ENCODE assay signal across 28 cellular contexts in genomic region chr1:164071288-164071687, GRCh38.
DNase-seq lines count a peak whose midpoint lies in the region; ATAC-seq, FAIRE-seq and TF ChIP-seq lines count a peak whose summit lies in the region.
"Had no signal": no experiment of that assay in that cellular context is flagged by ENCODE, and none has a peak within 500 bp of the region (broad histone marks: within the 10 kb centered on the region; RNA-seq: fewer than 3 reads in every experiment).

No MANE protein-coding gene starts in this region.

- no peak for FAIRE-seq in K562 (lab: Jason Lieb, UNC)
- FAIRE-seq: A204.1, GM12878, GM12892, GM18507, GM19239 had no signal

- H2AFZ ChIP-seq in K562 (ENCODE audit: low read depth, low read length) = no peak overlapping the region

- H3K9me1 ChIP-seq in K562 (ENCODE audit: control insufficient read depth, insufficient read depth, low read length) = no peaks in the 10 kb centered on the region

- in situ Hi-C loops in K562 (cut with MboI) = no loop called here

- H3K4me3 ChIP-seq in HEK293 (ENCODE audit: low read depth, low read length) = no peak overlapping the region
- no peak overlapping the region for H3K4me3 ChIP-seq in K562
- H3K4me3 ChIP-seq: BLaER1, GM12878 had no signal

- BruUV-seq in K562 (replicated peaks; lab: Mats Ljungman, UMichigan) = no TSS peak

- 0% methylated on average over 2 of the region's 2 CpGs for WGBS in K562 (ENCODE audit: insufficient coverage, low coverage, missing lambda C conversion rate)

- POLR2A ChIA-PET in HEK293 (lab: Yijun Ruan, JAX) = no interaction called here
- POLR2A ChIA-PET in WTC11 (lab: Charles Lee) = no interaction called here
- POLR2A ChIA-PET in K562 (lab: Yijun Ruan, JAX) = no interaction called here

- H3K9ac ChIP-seq in K562 (ENCODE audit: insufficient read depth in 1 of 2, low read depth in 2 of 2, low read length in 2 of 2) = no peak overlapping the region
- H3K9ac ChIP-seq: BLaER1 had no signal

- peaks cover 36% of the 10 kb centered on the region for H3K36me3 Mint-ChIP-seq in WTC11
- H3K36me3 Mint-ChIP-seq: CD14-positive monocyte; CD8-positive, alpha-beta T cell had no signal

- TF ChIP-seq POLR2A in K562 (conservative IDR thresholded peaks at IDR 0.05) = no peak

- H3K4me1 Mint-ChIP-seq in WTC11 = no peaks in the 10 kb centered on the region
- H3K4me1 Mint-ChIP-seq: CD14-positive monocyte had no signal

- H4K20me1 ChIP-seq in K562 (replicated peaks; ENCODE audit: control insufficient read depth, insufficient read depth, low read length) = no peaks in the 10 kb centered on the region
- H4K20me1 ChIP-seq: BLaER1 had no signal

- H3K36me3 ChIP-seq in HEK293 (ENCODE audit: control insufficient read depth in 2 of 2, insufficient read depth in 1 of 2, low read length in 2 of 2) = no peaks in the 10 kb centered on the region
- no peaks in the 10 kb centered on the region for H3K36me3 ChIP-seq in K562 (ENCODE audit: control insufficient read depth, insufficient read depth, low read length)
- H3K36me3 ChIP-seq: BE2C, BLaER1 had no signal

- H3K27me3 Mint-ChIP-seq in WTC11 (ENCODE audit: low read depth) = no peaks in the 10 kb centered on the region; the same call in 1 of the 2 replicates
- H3K27me3 Mint-ChIP-seq: CD4-positive, alpha-beta T cell had no signal

- H3K4me1 ChIP-seq in HEK293 (ENCODE audit: control insufficient read depth, insufficient read depth, low read length) (no peaks in the 10 kb centered on the region), K562 (replicated peaks in 1 of 2; ENCODE audit: control insufficient read depth in 2 of 2, insufficient read depth in 2 of 2, low read length in 2 of 2) (no peaks in the 10 kb centered on the region)
- H3K4me1 ChIP-seq: BE2C, BLaER1, Caco-2 had no signal

- no peaks in the 10 kb centered on the region for H3K79me2 ChIP-seq in K562 (ENCODE audit: control insufficient read depth, insufficient read depth, low read length)

- DNase-seq in WTC11 (ENCODE audit: low spot score) (no peak), K562 (ENCODE audit: extremely low read depth in 1 of 4, low spot score in 3 of 4) (no peak), NCI-H2029 treated with DMSO at 0.1 percent for 48 hours (lab: John Stamatoyannopoulos, UW) (no peak), CD1c-positive myeloid dendritic cell (ENCODE audit: extremely low spot score) (no peak)
- DNase-seq: 8988T; ACHN; BE2C; C1 segment of cervical spinal cord; Caco-2; Calu3; CD4-positive, alpha-beta T cell; CD8-positive, alpha-beta T cell; DMS 273 treated with DMSO at 0.1 percent for 48 hours; DMS153; DMS53; DMS79; DND-41; EL; GDM1 had no signal

- intact Hi-C loops in K562 (cut with micrococcal nuclease) = no loop called here

- no peak for TF ChIP-seq EP300 in K562 (IDR thresholded peaks at IDR 0.05; ENCODE audit: low read length)

- CTCF ChIA-PET in HEK293 (lab: Yijun Ruan, JAX) = no interaction called here
- CTCF ChIA-PET in WTC11 (lab: Charles Lee) = no interaction called here
- CTCF ChIA-PET in K562 (lab: Yijun Ruan, JAX; ENCODE audit: low intra/inter-chr PET ratio) = no interaction called here

- no peaks in the 10 kb centered on the region for H3K9me3 ChIP-seq in HEK293 (ENCODE audit: control insufficient read depth, insufficient read depth, low read depth, low read length)
- H3K9me3 ChIP-seq in K562 (replicated peaks; ENCODE audit: control insufficient read depth, insufficient read depth, low read depth, low read length) = no peaks in the 10 kb centered on the region
- H3K9me3 ChIP-seq: BE2C had no signal

- peaks cover 61% of the 10 kb centered on the region for H3K9me3 Mint-ChIP-seq in WTC11

- no peak overlapping the region for H3K4me3 Mint-ChIP-seq in WTC11
- H3K4me3 Mint-ChIP-seq: CD14-positive monocyte; CD4-positive, alpha-beta T cell; CD8-positive, alpha-beta T cell had no signal

- H3K27me3 ChIP-seq in K562 (ENCODE audit: control insufficient read depth in 2 of 2, insufficient read depth in 2 of 2, low read length in 2 of 2) = no peaks in the 10 kb centered on the region
- H3K27me3 ChIP-seq: BE2C, BLaER1 had no signal

- no peak for ATAC-seq in WTC11
- no peak for ATAC-seq in K562
- no peak for ATAC-seq in GM18873 (IDR thresholded peaks at IDR 0.05; ENCODE audit: low FRiP score, unreplicated experiment)
- ATAC-seq: CD8-positive, alpha-beta T cell; GM12878 had no signal

- no peak for TF ChIP-seq CTCF in HEK293 (tag by site-specific recombination; IDR thresholded peaks at IDR 0.05)
- no peak for TF ChIP-seq CTCF in WTC11 (IDR thresholded peaks at IDR 0.05)
- no peak for TF ChIP-seq CTCF in K562 (IDR thresholded peaks at IDR 0.05 in 2 of 3, conservative IDR thresholded peaks at IDR 0.05 in 1 of 3; ENCODE audit: insufficient read depth in 2 of 3, low read depth in 1 of 3, low read length in 3 of 3)

- H3K27ac ChIP-seq in HEK293 (ENCODE audit: extremely low read depth, low read depth, low read length) (no peak overlapping the region), K562 (ENCODE audit: extremely low read depth, low read depth, low read length) (no peak overlapping the region)
- H3K27ac ChIP-seq: BLaER1 had no signal

- no peak overlapping the region for H3K4me2 ChIP-seq in K562 (ENCODE audit: insufficient read depth, low read length)
- H3K4me2 ChIP-seq: BLaER1 had no signal

- H3K27ac Mint-ChIP-seq in WTC11 = no peak overlapping the region
- H3K27ac Mint-ChIP-seq: CD14-positive monocyte; CD4-positive, alpha-beta T cell; CD8-positive, alpha-beta T cell had no signal

- TF ChIP-seq RAD21 in K562 (CRISPR knock-in tag; conservative IDR thresholded peaks at IDR 0.05 in 1 of 2, IDR thresholded peaks at IDR 0.05 in 1 of 2) = no peak

TF ChIP-seq in HEK293, 187 proteins besides CTCF, POLR2A, EP300 and RAD21:
- TF ChIP-seq SETDB1 (IDR thresholded peaks at IDR 0.05; ENCODE audit: insufficient read length, low read length) = peak; percentile 33
- TF ChIP-seq KLF7 (tag by site-specific recombination; IDR thresholded peaks at IDR 0.05; ENCODE audit: borderline replicate concordance) = no peak
TF ChIP-seq in HEK293: peak in this region for 1.

TF ChIP-seq in WTC11, 78 proteins besides CTCF, POLR2A, EP300 and RAD21:
- TF ChIP-seq ZNF423 (CRISPR knock-in tag; IDR thresholded peaks at IDR 0.05) (no peak), GTF2I (CRISPR knock-in tag; conservative IDR thresholded peaks at IDR 0.05) (0 out of 2 replicates have a peak, but pooled peaks have one; percentile 12)
TF ChIP-seq in WTC11: peak in this region for 1.

TF ChIP-seq in K562, 482 proteins besides CTCF, POLR2A, EP300 and RAD21:
- TF ChIP-seq GABPB1 (CRISPR knock-in tag; IDR thresholded peaks at IDR 0.05) (no peak), ZNF507 (tag; conservative IDR thresholded peaks at IDR 0.05) (peak; percentile 96), ZNF354B (CRISPR knock-in tag; IDR thresholded peaks at IDR 0.05) (peak; percentile 76; the same call in 1 of the 2 replicates)
TF ChIP-seq in K562: peak in this region for 2.

Comparison
In these comparisons a context has a peak if more than half of its experiments do, and no peak if none do; other contexts are left out.
1. Of the 44 proteins assayed by ChIP-seq in both K562 and HEK293: peak only in K562: none; only in HEK293: SETDB1; in both: none; in neither: 43.